1 cellular context compared by ENCODE assay signal in the genomic region with DNA sequence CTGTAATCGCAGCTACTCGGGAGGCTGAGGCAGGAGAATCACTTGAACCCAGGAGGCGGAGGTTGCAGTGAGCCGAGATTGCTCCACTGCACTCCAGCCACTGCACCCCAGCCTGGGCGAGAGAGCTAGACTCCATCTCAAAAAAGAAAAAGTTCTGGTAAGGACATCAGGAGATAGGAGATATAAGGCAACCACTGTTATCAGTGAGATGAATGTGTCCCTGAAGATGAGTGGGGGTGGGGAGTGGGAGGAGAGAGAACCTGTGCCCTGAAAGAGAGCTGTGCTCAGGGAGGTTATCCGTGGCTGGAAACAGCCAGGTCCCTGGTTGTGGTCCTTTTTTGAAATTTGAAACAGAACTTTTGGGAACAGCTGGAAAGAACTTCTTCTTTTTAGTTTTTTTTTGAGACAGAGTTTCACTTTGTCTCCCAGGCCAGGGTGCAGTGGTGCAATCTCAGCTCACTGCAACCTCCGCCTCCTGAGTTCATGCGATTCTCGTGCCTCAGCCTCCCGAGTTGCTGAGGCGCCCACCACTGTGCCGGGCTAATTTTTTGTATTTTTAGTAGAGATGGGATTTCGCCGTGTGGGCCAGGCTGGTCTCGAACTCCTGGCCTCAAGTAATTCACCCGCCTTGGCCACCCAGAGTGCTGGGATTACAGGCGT.
TF ChIP-seq lines count a peak whose summit lies in the region.

No MANE protein-coding gene starts in this region.

TF ChIP-seq in K562, 482 proteins besides CTCF, POLR2A, EP300 and RAD21 (continued from another document and continues in another):
- TF ChIP-seq, protein P1, sequence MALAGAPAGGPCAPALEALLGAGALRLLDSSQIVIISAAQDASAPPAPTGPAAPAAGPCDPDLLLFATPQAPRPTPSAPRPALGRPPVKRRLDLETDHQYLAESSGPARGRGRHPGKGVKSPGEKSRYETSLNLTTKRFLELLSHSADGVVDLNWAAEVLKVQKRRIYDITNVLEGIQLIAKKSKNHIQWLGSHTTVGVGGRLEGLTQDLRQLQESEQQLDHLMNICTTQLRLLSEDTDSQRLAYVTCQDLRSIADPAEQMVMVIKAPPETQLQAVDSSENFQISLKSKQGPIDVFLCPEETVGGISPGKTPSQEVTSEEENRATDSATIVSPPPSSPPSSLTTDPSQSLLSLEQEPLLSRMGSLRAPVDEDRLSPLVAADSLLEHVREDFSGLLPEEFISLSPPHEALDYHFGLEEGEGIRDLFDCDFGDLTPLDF (CRISPR knock-in tag; IDR thresholded peaks at IDR 0.05), result no peak
- TF ChIP-seq SMARCC2 (IDR thresholded peaks at IDR 0.05; ENCODE audit: low read depth) (peak; percentile 54; the same call in 1 of the 2 replicates), LEF1 (IDR thresholded peaks at IDR 0.05) (peak; percentile 79), ZNF175 (CRISPR knock-in tag; IDR thresholded peaks at IDR 0.05; ENCODE audit: low read depth) (no peak), NR2C1 (IDR thresholded peaks at IDR 0.05) (no peak), NR2C1 (tag; IDR thresholded peaks at IDR 0.05) (no peak), ZNF217 (CRISPR knock-in tag; IDR thresholded peaks at IDR 0.05) (no peak), GTF2A2 (tag; IDR thresholded peaks at IDR 0.05) (no peak), RNF2 (IDR thresholded peaks at IDR 0.05) (0 out of 2 replicates have a peak, but pooled peaks have one; percentile 36), HMG20B (CRISPR knock-in tag; IDR thresholded peaks at IDR 0.05) (no peak), SMARCB1 (IDR thresholded peaks at IDR 0.05; ENCODE audit: insufficient read length, low read depth) (no peak), ZNF253 (CRISPR knock-in tag; conservative IDR thresholded peaks at IDR 0.05) (no peak), ZFPM2 (CRISPR knock-in tag; IDR thresholded peaks at IDR 0.05) (no peak), ZFX (CRISPR knock-in tag; IDR thresholded peaks at IDR 0.05) (no peak), MCM5 (IDR thresholded peaks at IDR 0.05; ENCODE audit: low read depth) (no peak), MXI1 (IDR thresholded peaks at IDR 0.05; ENCODE audit: low read depth, low read length) (no peak), MED1 (CRISPR knock-in tag; IDR thresholded peaks at IDR 0.05; ENCODE audit: borderline replicate concordance) (no peak), BMI1 (IDR thresholded peaks at IDR 0.05; ENCODE audit: low read length) (no peak), MTF1 (CRISPR knock-in tag; IDR thresholded peaks at IDR 0.05; ENCODE audit: borderline replicate concordance) (no peak), ILK (tag; IDR thresholded peaks at IDR 0.05; ENCODE audit: borderline replicate concordance, low read depth) (no peak), ARID1B (IDR thresholded peaks at IDR 0.05) (peak; percentile 88), MTA1 (IDR thresholded peaks at IDR 0.05; ENCODE audit: borderline replicate concordance) (0 out of 2 replicates have a peak, but pooled peaks have one; percentile 37), NR1H2 (CRISPR knock-in tag; IDR thresholded peaks at IDR 0.05) (no peak), SMARCA4 (IDR thresholded peaks at IDR 0.05) (peak; percentile 75), SIX5 (IDR thresholded peaks at IDR 0.05; ENCODE audit: borderline replicate concordance in 1 of 2, insufficient read depth in 1 of 2, low read depth in 1 of 2, low read length in 2 of 2) (no peak), MAFG (tag; conservative IDR thresholded peaks at IDR 0.05) (no peak), GTF2E2 (tag; IDR thresholded peaks at IDR 0.05) (no peak), DPF2 (IDR thresholded peaks at IDR 0.05) (peak; percentile 86), TRIM28 (IDR thresholded peaks at IDR 0.05) (no peak), RFX1 (IDR thresholded peaks at IDR 0.05) (no peak), ZNF24 (IDR thresholded peaks at IDR 0.05) (no peak), MTA2 (IDR thresholded peaks at IDR 0.05; ENCODE audit: low read depth) (peak; percentile 53; the same call in 1 of the 2 replicates), CBFA2T3 (IDR thresholded peaks at IDR 0.05) (peak; percentile 90), ZNF76 (CRISPR knock-in tag; IDR thresholded peaks at IDR 0.05; ENCODE audit: borderline replicate concordance) (no peak), FOXA1 (IDR thresholded peaks at IDR 0.05; ENCODE audit: borderline replicate concordance) (no peak), ATF1 (CRISPR knock-in tag; IDR thresholded peaks at IDR 0.05) (no peak), ATF1 (tag; IDR thresholded peaks at IDR 0.05) (no peak), EGR1 (conservative IDR thresholded peaks at IDR 0.05) (peak; percentile 86), PML (IDR thresholded peaks at IDR 0.05; ENCODE audit: low read length) (peak; percentile 33; the same call in 1 of the 2 replicates), ZNF766 (CRISPR knock-in tag; conservative IDR thresholded peaks at IDR 0.05) (0 out of 2 replicates have a peak, but pooled peaks have one; percentile 26), HSF4 (CRISPR knock-in tag; IDR thresholded peaks at IDR 0.05; ENCODE audit: borderline replicate concordance) (no peak)
- TF ChIP-seq, protein P2, sequence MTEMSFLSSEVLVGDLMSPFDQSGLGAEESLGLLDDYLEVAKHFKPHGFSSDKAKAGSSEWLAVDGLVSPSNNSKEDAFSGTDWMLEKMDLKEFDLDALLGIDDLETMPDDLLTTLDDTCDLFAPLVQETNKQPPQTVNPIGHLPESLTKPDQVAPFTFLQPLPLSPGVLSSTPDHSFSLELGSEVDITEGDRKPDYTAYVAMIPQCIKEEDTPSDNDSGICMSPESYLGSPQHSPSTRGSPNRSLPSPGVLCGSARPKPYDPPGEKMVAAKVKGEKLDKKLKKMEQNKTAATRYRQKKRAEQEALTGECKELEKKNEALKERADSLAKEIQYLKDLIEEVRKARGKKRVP (CRISPR knock-in tag; IDR thresholded peaks at IDR 0.05), result no peak
- TF ChIP-seq, protein P3, sequence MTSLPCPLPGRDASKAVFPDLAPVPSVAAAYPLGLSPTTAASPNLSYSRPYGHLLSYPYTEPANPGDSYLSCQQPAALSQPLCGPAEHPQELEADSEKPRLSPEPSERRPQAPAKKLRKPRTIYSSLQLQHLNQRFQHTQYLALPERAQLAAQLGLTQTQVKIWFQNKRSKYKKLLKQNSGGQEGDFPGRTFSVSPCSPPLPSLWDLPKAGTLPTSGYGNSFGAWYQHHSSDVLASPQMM (CRISPR knock-in tag; IDR thresholded peaks at IDR 0.05), result no peak
- TF ChIP-seq, protein P4, sequence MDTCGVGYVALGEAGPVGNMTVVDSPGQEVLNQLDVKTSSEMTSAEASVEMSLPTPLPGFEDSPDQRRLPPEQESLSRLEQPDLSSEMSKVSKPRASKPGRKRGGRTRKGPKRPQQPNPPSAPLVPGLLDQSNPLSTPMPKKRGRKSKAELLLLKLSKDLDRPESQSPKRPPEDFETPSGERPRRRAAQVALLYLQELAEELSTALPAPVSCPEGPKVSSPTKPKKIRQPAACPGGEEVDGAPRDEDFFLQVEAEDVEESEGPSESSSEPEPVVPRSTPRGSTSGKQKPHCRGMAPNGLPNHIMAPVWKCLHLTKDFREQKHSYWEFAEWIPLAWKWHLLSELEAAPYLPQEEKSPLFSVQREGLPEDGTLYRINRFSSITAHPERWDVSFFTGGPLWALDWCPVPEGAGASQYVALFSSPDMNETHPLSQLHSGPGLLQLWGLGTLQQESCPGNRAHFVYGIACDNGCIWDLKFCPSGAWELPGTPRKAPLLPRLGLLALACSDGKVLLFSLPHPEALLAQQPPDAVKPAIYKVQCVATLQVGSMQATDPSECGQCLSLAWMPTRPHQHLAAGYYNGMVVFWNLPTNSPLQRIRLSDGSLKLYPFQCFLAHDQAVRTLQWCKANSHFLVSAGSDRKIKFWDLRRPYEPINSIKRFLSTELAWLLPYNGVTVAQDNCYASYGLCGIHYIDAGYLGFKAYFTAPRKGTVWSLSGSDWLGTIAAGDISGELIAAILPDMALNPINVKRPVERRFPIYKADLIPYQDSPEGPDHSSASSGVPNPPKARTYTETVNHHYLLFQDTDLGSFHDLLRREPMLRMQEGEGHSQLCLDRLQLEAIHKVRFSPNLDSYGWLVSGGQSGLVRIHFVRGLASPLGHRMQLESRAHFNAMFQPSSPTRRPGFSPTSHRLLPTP (IDR thresholded peaks at IDR 0.05; ENCODE audit: borderline replicate concordance, extremely low read depth, insufficient read length), result no peak
- TF ChIP-seq, protein P5, sequence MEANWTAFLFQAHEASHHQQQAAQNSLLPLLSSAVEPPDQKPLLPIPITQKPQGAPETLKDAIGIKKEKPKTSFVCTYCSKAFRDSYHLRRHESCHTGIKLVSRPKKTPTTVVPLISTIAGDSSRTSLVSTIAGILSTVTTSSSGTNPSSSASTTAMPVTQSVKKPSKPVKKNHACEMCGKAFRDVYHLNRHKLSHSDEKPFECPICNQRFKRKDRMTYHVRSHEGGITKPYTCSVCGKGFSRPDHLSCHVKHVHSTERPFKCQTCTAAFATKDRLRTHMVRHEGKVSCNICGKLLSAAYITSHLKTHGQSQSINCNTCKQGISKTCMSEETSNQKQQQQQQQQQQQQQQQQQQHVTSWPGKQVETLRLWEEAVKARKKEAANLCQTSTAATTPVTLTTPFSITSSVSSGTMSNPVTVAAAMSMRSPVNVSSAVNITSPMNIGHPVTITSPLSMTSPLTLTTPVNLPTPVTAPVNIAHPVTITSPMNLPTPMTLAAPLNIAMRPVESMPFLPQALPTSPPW (CRISPR knock-in tag; IDR thresholded peaks at IDR 0.05), result peak; percentile 39
- TF ChIP-seq, protein P6, sequence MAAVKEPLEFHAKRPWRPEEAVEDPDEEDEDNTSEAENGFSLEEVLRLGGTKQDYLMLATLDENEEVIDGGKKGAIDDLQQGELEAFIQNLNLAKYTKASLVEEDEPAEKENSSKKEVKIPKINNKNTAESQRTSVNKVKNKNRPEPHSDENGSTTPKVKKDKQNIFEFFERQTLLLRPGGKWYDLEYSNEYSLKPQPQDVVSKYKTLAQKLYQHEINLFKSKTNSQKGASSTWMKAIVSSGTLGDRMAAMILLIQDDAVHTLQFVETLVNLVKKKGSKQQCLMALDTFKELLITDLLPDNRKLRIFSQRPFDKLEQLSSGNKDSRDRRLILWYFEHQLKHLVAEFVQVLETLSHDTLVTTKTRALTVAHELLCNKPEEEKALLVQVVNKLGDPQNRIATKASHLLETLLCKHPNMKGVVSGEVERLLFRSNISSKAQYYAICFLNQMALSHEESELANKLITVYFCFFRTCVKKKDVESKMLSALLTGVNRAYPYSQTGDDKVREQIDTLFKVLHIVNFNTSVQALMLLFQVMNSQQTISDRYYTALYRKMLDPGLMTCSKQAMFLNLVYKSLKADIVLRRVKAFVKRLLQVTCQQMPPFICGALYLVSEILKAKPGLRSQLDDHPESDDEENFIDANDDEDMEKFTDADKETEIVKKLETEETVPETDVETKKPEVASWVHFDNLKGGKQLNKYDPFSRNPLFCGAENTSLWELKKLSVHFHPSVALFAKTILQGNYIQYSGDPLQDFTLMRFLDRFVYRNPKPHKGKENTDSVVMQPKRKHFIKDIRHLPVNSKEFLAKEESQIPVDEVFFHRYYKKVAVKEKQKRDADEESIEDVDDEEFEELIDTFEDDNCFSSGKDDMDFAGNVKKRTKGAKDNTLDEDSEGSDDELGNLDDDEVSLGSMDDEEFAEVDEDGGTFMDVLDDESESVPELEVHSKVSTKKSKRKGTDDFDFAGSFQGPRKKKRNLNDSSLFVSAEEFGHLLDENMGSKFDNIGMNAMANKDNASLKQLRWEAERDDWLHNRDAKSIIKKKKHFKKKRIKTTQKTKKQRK (IDR thresholded peaks at IDR 0.05; ENCODE audit: borderline replicate concordance, low read depth, low read length), result no peak
- TF ChIP-seq, protein P7, sequence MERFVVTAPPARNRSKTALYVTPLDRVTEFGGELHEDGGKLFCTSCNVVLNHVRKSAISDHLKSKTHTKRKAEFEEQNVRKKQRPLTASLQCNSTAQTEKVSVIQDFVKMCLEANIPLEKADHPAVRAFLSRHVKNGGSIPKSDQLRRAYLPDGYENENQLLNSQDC (CRISPR knock-in tag; IDR thresholded peaks at IDR 0.05), result no peak
- TF ChIP-seq, protein P8, sequence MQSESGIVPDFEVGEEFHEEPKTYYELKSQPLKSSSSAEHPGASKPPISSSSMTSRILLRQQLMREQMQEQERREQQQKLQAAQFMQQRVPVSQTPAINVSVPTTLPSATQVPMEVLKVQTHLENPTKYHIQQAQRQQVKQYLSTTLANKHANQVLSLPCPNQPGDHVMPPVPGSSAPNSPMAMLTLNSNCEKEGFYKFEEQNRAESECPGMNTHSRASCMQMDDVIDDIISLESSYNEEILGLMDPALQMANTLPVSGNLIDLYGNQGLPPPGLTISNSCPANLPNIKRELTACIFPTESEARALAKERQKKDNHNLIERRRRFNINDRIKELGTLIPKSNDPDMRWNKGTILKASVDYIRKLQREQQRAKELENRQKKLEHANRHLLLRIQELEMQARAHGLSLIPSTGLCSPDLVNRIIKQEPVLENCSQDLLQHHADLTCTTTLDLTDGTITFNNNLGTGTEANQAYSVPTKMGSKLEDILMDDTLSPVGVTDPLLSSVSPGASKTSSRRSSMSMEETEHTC (IDR thresholded peaks at IDR 0.05), result no peak
- TF ChIP-seq, protein P9, sequence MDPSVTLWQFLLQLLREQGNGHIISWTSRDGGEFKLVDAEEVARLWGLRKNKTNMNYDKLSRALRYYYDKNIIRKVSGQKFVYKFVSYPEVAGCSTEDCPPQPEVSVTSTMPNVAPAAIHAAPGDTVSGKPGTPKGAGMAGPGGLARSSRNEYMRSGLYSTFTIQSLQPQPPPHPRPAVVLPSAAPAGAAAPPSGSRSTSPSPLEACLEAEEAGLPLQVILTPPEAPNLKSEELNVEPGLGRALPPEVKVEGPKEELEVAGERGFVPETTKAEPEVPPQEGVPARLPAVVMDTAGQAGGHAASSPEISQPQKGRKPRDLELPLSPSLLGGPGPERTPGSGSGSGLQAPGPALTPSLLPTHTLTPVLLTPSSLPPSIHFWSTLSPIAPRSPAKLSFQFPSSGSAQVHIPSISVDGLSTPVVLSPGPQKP (CRISPR knock-in tag; IDR thresholded peaks at IDR 0.05), result no peak
- TF ChIP-seq, protein P10, sequence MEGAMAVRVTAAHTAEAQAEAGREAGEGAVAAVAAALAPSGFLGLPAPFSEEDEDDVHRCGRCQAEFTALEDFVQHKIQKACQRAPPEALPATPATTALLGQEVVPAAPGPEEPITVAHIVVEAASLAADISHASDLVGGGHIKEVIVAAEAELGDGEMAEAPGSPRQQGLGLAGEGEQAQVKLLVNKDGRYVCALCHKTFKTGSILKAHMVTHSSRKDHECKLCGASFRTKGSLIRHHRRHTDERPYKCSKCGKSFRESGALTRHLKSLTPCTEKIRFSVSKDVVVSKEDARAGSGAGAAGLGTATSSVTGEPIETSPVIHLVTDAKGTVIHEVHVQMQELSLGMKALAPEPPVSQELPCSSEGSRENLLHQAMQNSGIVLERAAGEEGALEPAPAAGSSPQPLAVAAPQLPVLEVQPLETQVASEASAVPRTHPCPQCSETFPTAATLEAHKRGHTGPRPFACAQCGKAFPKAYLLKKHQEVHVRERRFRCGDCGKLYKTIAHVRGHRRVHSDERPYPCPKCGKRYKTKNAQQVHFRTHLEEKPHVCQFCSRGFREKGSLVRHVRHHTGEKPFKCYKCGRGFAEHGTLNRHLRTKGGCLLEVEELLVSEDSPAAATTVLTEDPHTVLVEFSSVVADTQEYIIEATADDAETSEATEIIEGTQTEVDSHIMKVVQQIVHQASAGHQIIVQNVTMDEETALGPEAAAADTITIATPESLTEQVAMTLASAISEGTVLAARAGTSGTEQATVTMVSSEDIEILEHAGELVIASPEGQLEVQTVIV (CRISPR knock-in tag; IDR thresholded peaks at IDR 0.05; ENCODE audit: borderline replicate concordance), result no peak
- TF ChIP-seq, protein P11, sequence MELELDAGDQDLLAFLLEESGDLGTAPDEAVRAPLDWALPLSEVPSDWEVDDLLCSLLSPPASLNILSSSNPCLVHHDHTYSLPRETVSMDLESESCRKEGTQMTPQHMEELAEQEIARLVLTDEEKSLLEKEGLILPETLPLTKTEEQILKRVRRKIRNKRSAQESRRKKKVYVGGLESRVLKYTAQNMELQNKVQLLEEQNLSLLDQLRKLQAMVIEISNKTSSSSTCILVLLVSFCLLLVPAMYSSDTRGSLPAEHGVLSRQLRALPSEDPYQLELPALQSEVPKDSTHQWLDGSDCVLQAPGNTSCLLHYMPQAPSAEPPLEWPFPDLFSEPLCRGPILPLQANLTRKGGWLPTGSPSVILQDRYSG (tag; conservative IDR thresholded peaks at IDR 0.05; ENCODE audit: low read depth), result no peak
